10 cellular contexts compared by ENCODE assay signal in the genomic region with DNA sequence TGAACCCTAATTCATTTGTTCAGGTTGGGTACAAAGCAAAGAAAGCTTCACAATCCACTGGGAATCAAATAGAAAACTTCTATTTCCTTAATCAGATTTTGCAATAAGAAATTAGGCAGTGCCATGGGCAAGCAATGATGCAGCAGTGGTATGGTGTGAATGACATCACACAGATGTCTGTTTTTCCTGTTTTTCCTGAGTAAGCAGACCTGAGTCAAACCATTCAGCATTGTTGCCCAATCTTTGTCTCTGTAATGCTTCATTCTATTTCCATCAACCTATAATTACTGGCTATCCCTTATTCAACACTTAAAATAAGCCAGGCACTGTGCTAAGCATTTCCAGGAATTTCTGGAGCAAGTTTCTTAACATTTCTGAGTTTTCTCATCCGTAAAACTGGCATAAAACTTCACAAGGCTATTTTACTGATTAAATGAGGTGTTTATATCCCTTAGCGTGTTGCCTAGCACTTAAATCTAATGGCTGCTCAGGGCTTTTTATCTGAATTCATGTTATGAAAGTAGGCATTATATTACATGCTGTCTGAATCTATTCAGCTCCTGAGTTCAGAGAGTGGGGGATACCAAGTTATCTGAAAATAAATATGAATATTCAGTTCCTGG. TPM values are rescaled to one million over a fixed set of nuclear protein-coding genes. Genes with fewer than 3 reads are reported as not detected.
A peak's percentile ranks its signal among the peaks of the same experiment; 100 is the strongest.
DNase-seq lines count a peak whose midpoint lies in the region; ATAC-seq and TF ChIP-seq lines count a peak whose summit lies in the region.
"Had no signal": no experiment of that assay in that cellular context is flagged by ENCODE, and none has a peak within 500 bp of the region (broad histone marks: within the 10 kb centered on the region; RNA-seq: fewer than 3 reads in every experiment).

No MANE protein-coding gene starts in this region.

- ATAC-seq in GM18858 (IDR thresholded peaks at IDR 0.05; ENCODE audit: unreplicated experiment) (no peak), HG03095 (IDR thresholded peaks at IDR 0.05; ENCODE audit: unreplicated experiment) (no peak)

- in situ Hi-C loops in brain microvascular endothelial cell (cut with HindIII; ENCODE audit: low pct_ligation_motif_present, low sequenced_read_pairs): no loop called here

- no peak for TF ChIP-seq CTCF in brain microvascular endothelial cell (IDR thresholded peaks at IDR 0.05; ENCODE audit: low read depth, low read length, missing control alignments)
- TF ChIP-seq CTCF in coronary artery (IDR thresholded peaks at IDR 0.05): no peak

- H3K27me3 ChIP-seq in brain microvascular endothelial cell (replicated peaks): no peaks in the 10 kb centered on the region

- H3K4me3 ChIP-seq in brain microvascular endothelial cell (ENCODE audit: low read depth, low read length) (no peak overlapping the region), coronary artery (no peak overlapping the region)

- DNase-seq in AML-193 (lab: John Stamatoyannopoulos, UW) (peak; percentile 74 to 80), LoVo (ENCODE audit: low spot score) (peak; percentile 42), brain microvascular endothelial cell (peak; percentile 53), lung microvascular endothelial cell (ENCODE audit: low read depth in 2 of 2) (peak; percentile 55 to 62), GDM1 (lab: John Stamatoyannopoulos, UW) (no peak), coronary artery (ENCODE audit: low spot score) (no peak)
- DNase-seq: aorta had no signal

- H3K27ac ChIP-seq in brain microvascular endothelial cell: no peak overlapping the region
- no peak overlapping the region for H3K27ac ChIP-seq in coronary artery
- H3K27ac ChIP-seq: parathyroid adenoma had no signal

- no peaks in the 10 kb centered on the region for H3K36me3 ChIP-seq in brain microvascular endothelial cell (replicated peaks)

RNA-seq across cellular contexts. Expression of gene OXSR1, which starts 11.2 kb away (rescaled TPM):
- total RNA-seq in lung microvascular endothelial cell: 24.0 and 32.1 TPM in 2 replicates

RNA-seq across cellular contexts. Expression of gene MYD88, which starts 15.6 kb away (rescaled TPM):
- total RNA-seq in lung microvascular endothelial cell: 13.1 and 13.9 TPM in 2 replicates

RNA-seq across cellular contexts. Expression of gene ACAA1, which starts 17.2 kb away (rescaled TPM):
- total RNA-seq in lung microvascular endothelial cell: 32.5 and 32.9 TPM in 2 replicates

Comparison
In these comparisons a context has a peak if more than half of its experiments do, and no peak if none do; other contexts are left out.
1. DNase-seq: peak in AML-193 (2 of 2), LoVo (single experiment), brain microvascular endothelial cell (single experiment) and lung microvascular endothelial cell (2 of 2); none in GDM1 (single experiment) and coronary artery (single experiment).